Comparison of ENCODE assay signal across 8 cellular contexts in genomic region chr2:54331095-54331835, GRCh38.
DNase-seq lines count a peak whose midpoint lies in the region; TF ChIP-seq lines count a peak whose summit lies in the region.

No MANE protein-coding gene starts in this region.

- H2AFZ ChIP-seq in OCI-LY1 (ENCODE audit: low read length) (no peak overlapping the region), osteoblast (ENCODE audit: low read length) (peak overlapping the region; percentile 95)

- H3K4me1 ChIP-seq in OCI-LY1 (ENCODE audit: insufficient read depth, low read length, severe bottlenecking) (peaks cover 19% of the 10 kb centered on the region), endodermal cell (ENCODE audit: control insufficient read depth, insufficient read depth, low read length) (peaks cover 7% of the 10 kb centered on the region), osteoblast (ENCODE audit: insufficient read depth, low read length) (peaks cover 28% of the 10 kb centered on the region)

- H3K36me3 ChIP-seq in OCI-LY1 (ENCODE audit: insufficient read depth, low read length) (no peaks in the 10 kb centered on the region), endodermal cell (ENCODE audit: control insufficient read depth, insufficient read depth, low read length) (no peaks in the 10 kb centered on the region), osteoblast (ENCODE audit: insufficient read depth, low read length) (no peaks in the 10 kb centered on the region)

- H3K27ac Mint-ChIP-seq in activated CD4-positive, alpha-beta T cell treated with anti-CD3 and anti-CD28 coated beads, Interleukin-2, amount 10 ng/mL, durations not matched to agents 7 days and 5 days, result no peak overlapping the region
- peak overlapping the region; percentile 81 for H3K27ac Mint-ChIP-seq in endodermal cell

- CTCF ChIA-PET in activated CD4-positive, alpha-beta T cell treated with anti-CD3 and anti-CD28 coated beads, Interleukin-2, amount 10 ng/mL, durations not matched to agents 7 days and 5 days (lab: Charles Lee), result interaction anchor here (1.3 kb wide), 1 partner anchor 11 kb away, joined by 3 read pairs; no protein-coding TSS in a partner anchor

- H3K27ac ChIP-seq in OCI-LY1 (ENCODE audit: low read depth, low read length, poor library complexity, severe bottlenecking) (no peak overlapping the region), endodermal cell (ENCODE audit: low read depth, low read length) (no peak overlapping the region), osteoblast (ENCODE audit: low read depth, low read length) (peak overlapping the region; percentile 90)

- H3K27me3 ChIP-seq in OCI-LY1 (ENCODE audit: insufficient read depth, low read length), result no peaks in the 10 kb centered on the region
- no peaks in the 10 kb centered on the region for H3K27me3 ChIP-seq in endodermal cell (ENCODE audit: control insufficient read depth, insufficient read depth, low read length, poor library complexity, severe bottlenecking)
- H3K27me3 ChIP-seq in osteoblast (ENCODE audit: insufficient read depth, low read length), result no peaks in the 10 kb centered on the region

- DNase-seq in activated CD4-positive, alpha-beta T cell treated with anti-CD3 and anti-CD28 coated beads, Interleukin-2, amount 10 ng/mL, durations not matched to agents 7 days and 5 days, result no peak
- DNase-seq in activated CD4-positive, alpha-beta T cell treated with anti-CD3 and anti-CD28 coated beads for 4 hours, result no peak
- DNase-seq in endodermal cell (peak; percentile 53), osteoblast (ENCODE audit: insufficient read length, low spot score, missing footprints) (no peak), NCI-H446 treated with DMSO at 0.1 percent for 48 hours (lab: John Stamatoyannopoulos, UW) (no peak), GM19240 (ENCODE audit: insufficient read length, low spot score) (no peak), 8988T (no peak)

- 73 to 79% methylated on average over 13 to 14 of the region's 14 CpGs for WGBS in endodermal cell (ENCODE audit: insufficient coverage in 1 of 2, insufficient read length in 1 of 2), 2 experiments

- H4K20me1 ChIP-seq in OCI-LY1 (ENCODE audit: insufficient read depth, low read length) (no peaks in the 10 kb centered on the region), osteoblast (ENCODE audit: insufficient read depth, low read length) (no peaks in the 10 kb centered on the region)

- H3K4me2 ChIP-seq in OCI-LY1 (ENCODE audit: low read length), result peak overlapping the region; percentile 85
- H3K4me2 ChIP-seq in osteoblast (ENCODE audit: insufficient read depth, low read length), result peak overlapping the region; percentile 85

- H3K9me3 Mint-ChIP-seq in activated CD4-positive, alpha-beta T cell treated with anti-CD3 and anti-CD28 coated beads, Interleukin-2, amount 10 ng/mL, durations not matched to agents 7 days and 5 days, result no peaks in the 10 kb centered on the region
- H3K9me3 Mint-ChIP-seq in endodermal cell, result peaks cover 4% of the 10 kb centered on the region

- H3F3A ChIP-seq in OCI-LY1 (ENCODE audit: insufficient read depth, low read length), result no peaks in the 10 kb centered on the region

- no peaks in the 10 kb centered on the region for H3K36me3 Mint-ChIP-seq in activated CD4-positive, alpha-beta T cell treated with anti-CD3 and anti-CD28 coated beads, Interleukin-2, amount 10 ng/mL, durations not matched to agents 7 days and 5 days (ENCODE audit: low read depth)
- no peaks in the 10 kb centered on the region for H3K36me3 Mint-ChIP-seq in endodermal cell (ENCODE audit: low read depth)

- H3K79me2 ChIP-seq in OCI-LY1 (ENCODE audit: insufficient read depth, low read length), result no peaks in the 10 kb centered on the region
- no peaks in the 10 kb centered on the region for H3K79me2 ChIP-seq in osteoblast (ENCODE audit: insufficient read depth, low read length)

- H3K4me3 Mint-ChIP-seq in activated CD4-positive, alpha-beta T cell treated with anti-CD3 and anti-CD28 coated beads, Interleukin-2, amount 10 ng/mL, durations not matched to agents 7 days and 5 days, result peak overlapping the region; percentile 77
- H3K4me3 Mint-ChIP-seq in endodermal cell, result peak overlapping the region; percentile 68

- POLR2A ChIA-PET in activated CD4-positive, alpha-beta T cell treated with anti-CD3 and anti-CD28 coated beads, Interleukin-2, amount 10 ng/mL, durations not matched to agents 7 days and 5 days (lab: Charles Lee), result no interaction called here

- TF ChIP-seq CTCF in OCI-LY1 (IDR thresholded peaks at IDR 0.05; ENCODE audit: low read length) (no peak), endodermal cell (conservative IDR thresholded peaks at IDR 0.05) (no peak), osteoblast (IDR thresholded peaks at IDR 0.05; ENCODE audit: extremely low read depth, low read depth, low read length) (no peak)

- H3K9me3 ChIP-seq in OCI-LY1 (ENCODE audit: low read length) (no peaks in the 10 kb centered on the region), endodermal cell (ENCODE audit: control insufficient read depth, low read length) (peaks cover 2% of the 10 kb centered on the region), osteoblast (ENCODE audit: low read depth, low read length) (no peaks in the 10 kb centered on the region)

- H3K9ac ChIP-seq in OCI-LY1 (ENCODE audit: low read length) (no peak overlapping the region; the same call in 1 of the 2 replicates), endodermal cell (ENCODE audit: extremely low read depth, low read length, poor library complexity, severe bottlenecking) (no peak overlapping the region)

- H3K27me3 Mint-ChIP-seq in activated CD4-positive, alpha-beta T cell treated with anti-CD3 and anti-CD28 coated beads, Interleukin-2, amount 10 ng/mL, durations not matched to agents 7 days and 5 days, result peaks cover 16% of the 10 kb centered on the region
- peaks cover 43% of the 10 kb centered on the region for H3K27me3 Mint-ChIP-seq in endodermal cell (ENCODE audit: insufficient read depth)

- H3K4me1 Mint-ChIP-seq in activated CD4-positive, alpha-beta T cell treated with anti-CD3 and anti-CD28 coated beads, Interleukin-2, amount 10 ng/mL, durations not matched to agents 7 days and 5 days, result peaks cover 17% of the 10 kb centered on the region
- H3K4me1 Mint-ChIP-seq in endodermal cell, result peaks cover 11% of the 10 kb centered on the region

- H3K9me2 ChIP-seq in OCI-LY1 (ENCODE audit: low read depth, low read length), result no peaks in the 10 kb centered on the region

- H3K4me3 ChIP-seq in OCI-LY1 (ENCODE audit: low read depth, low read length, poor library complexity, severe bottlenecking), result peak overlapping the region; percentile 62
- H3K4me3 ChIP-seq in endodermal cell (ENCODE audit: low read length), result peak overlapping the region; percentile 83
- peak overlapping the region; percentile 80 for H3K4me3 ChIP-seq in osteoblast (ENCODE audit: insufficient read depth, low read length)
